Comparison of ENCODE assay signal across 2 cellular contexts in genomic region chr13:100235311-100235901, GRCh38.
TF ChIP-seq lines count a peak whose summit lies in the region.

No MANE protein-coding gene starts in this region.

TF ChIP-seq in Ishikawa, 13 proteins besides CTCF, POLR2A, EP300 and RAD21 (continued from another document):
- no peak for TF ChIP-seq REST (IDR thresholded peaks at IDR 0.05; ENCODE audit: low read depth)
- TF ChIP-seq TCF12 (IDR thresholded peaks at IDR 0.05; ENCODE audit: low read depth) = no peak
- TF ChIP-seq CREB1 (IDR thresholded peaks at IDR 0.05; ENCODE audit: low read depth) = no peak

TF ChIP-seq in H1, 55 proteins besides CTCF, POLR2A, EP300 and RAD21 (continued from another document):
- TF ChIP-seq CHD7 (IDR thresholded peaks at IDR 0.05; ENCODE audit: insufficient replicate concordance, low read length) (no peak), SRF (IDR thresholded peaks at IDR 0.05; ENCODE audit: low read depth, low read length) (no peak), POU5F1 (IDR thresholded peaks at IDR 0.05; ENCODE audit: low read depth, low read length) (no peak), MAFK (IDR thresholded peaks at IDR 0.05; ENCODE audit: low read depth, low read length) (no peak), PHF8 (conservative IDR thresholded peaks at IDR 0.05; ENCODE audit: low read depth, low read length) (no peak), NANOG (IDR thresholded peaks at IDR 0.05; ENCODE audit: insufficient read depth, low read depth, low read length, poor library complexity, severe bottlenecking) (no peak), CBX8 (IDR thresholded peaks at IDR 0.05; ENCODE audit: borderline replicate concordance, low read depth, low read length) (no peak), BACH1 (IDR thresholded peaks at IDR 0.05; ENCODE audit: low read length) (no peak), BCL11A (IDR thresholded peaks at IDR 0.05; ENCODE audit: low read depth in 2 of 2, low read length in 2 of 2) (no peak), SIX5 (IDR thresholded peaks at IDR 0.05; ENCODE audit: low read depth, low read length) (no peak), TBP (IDR thresholded peaks at IDR 0.05; ENCODE audit: low read depth, low read length) (no peak), BRCA1 (IDR thresholded peaks at IDR 0.05; ENCODE audit: low read depth, low read length) (no peak), TAF1 (IDR thresholded peaks at IDR 0.05; ENCODE audit: low read depth, low read length) (no peak), EZH2 (IDR thresholded peaks at IDR 0.05; ENCODE audit: low read depth, low read length, severe bottlenecking) (no peak), E2F6 (IDR thresholded peaks at IDR 0.05) (no peak)
